In genomic region chr17:45287526-45288264, GRCh38 we compare ENCODE assay signal across 11 cellular contexts. TPM values are rescaled to one million over a fixed set of nuclear protein-coding genes. Genes with fewer than 3 reads are reported as not detected.
DNase-seq lines count a peak whose midpoint lies in the region; ATAC-seq, FAIRE-seq and TF ChIP-seq lines count a peak whose summit lies in the region.
"Had no signal": no experiment of that assay in that cellular context is flagged by ENCODE, and none has a peak within 500 bp of the region (broad histone marks: within the 10 kb centered on the region; RNA-seq: fewer than 3 reads in every experiment).

No MANE protein-coding gene starts in this region.

- TF ChIP-seq POLR2A in GM12891 (IDR thresholded peaks at IDR 0.05; ENCODE audit: low read depth, low read length), result 0 out of 2 replicates have a peak, but pooled peaks have one; percentile 20

- H3K9me3 ChIP-seq in BLaER1, result no peaks in the 10 kb centered on the region
- no peaks in the 10 kb centered on the region for H3K9me3 ChIP-seq in mesenchymal stem cell (ENCODE audit: control insufficient read depth, low read length)

- 84% methylated on average over 7 of the region's 7 CpGs for WGBS in mesenchymal stem cell

- H3K4me3 ChIP-seq in BLaER1 (no peak overlapping the region), mesenchymal stem cell (ENCODE audit: insufficient read depth in 1 of 2, low read depth in 1 of 2, low read length in 2 of 2) (peak overlapping the region in 1 of 2 experiments; percentile 6)

- no peak overlapping the region for H2BK5ac ChIP-seq in mesenchymal stem cell (ENCODE audit: low read depth, low read length, poor library complexity, severe bottlenecking)

- H4K91ac ChIP-seq in mesenchymal stem cell (ENCODE audit: low read length), result no peak overlapping the region

- H2BK12ac ChIP-seq in mesenchymal stem cell (ENCODE audit: low read length in 2 of 2), result no peak overlapping the region

- peak; percentile 31; the same call in 2 of the 3 replicates for ATAC-seq in SK-N-SH treated with all-trans-retinoic acid at 6 μM for 48 hours
- no peak for ATAC-seq in GM21526 (IDR thresholded peaks at IDR 0.05; ENCODE audit: low FRiP score, unreplicated experiment)

- peaks cover 23% of the 10 kb centered on the region for H4K20me1 ChIP-seq in BLaER1

- peaks cover 8% of the 10 kb centered on the region for H3K79me1 ChIP-seq in mesenchymal stem cell (replicated peaks; ENCODE audit: low read length, poor library complexity, severe bottlenecking)

- peaks cover 81% of the 10 kb centered on the region for H3K4me1 ChIP-seq in BLaER1
- peaks cover 53% of the 10 kb centered on the region for H3K4me1 ChIP-seq in mesenchymal stem cell (ENCODE audit: control insufficient read depth, insufficient read depth, low read depth, low read length)

- H3K14ac ChIP-seq in mesenchymal stem cell (ENCODE audit: low read length in 2 of 2), result no peak overlapping the region

- FAIRE-seq in GM12891 (lab: Jason Lieb, UNC), result no peak

- no peak overlapping the region for H2BK120ac ChIP-seq in mesenchymal stem cell (ENCODE audit: low read depth, low read length)

- H3K9ac ChIP-seq in BLaER1 (peak overlapping the region; percentile 9; the same call in 1 of the 2 replicates), mesenchymal stem cell (ENCODE audit: low read length) (no peak overlapping the region)

- peaks cover 67% of the 10 kb centered on the region for H3K36me3 ChIP-seq in BLaER1
- H3K36me3 ChIP-seq in mesenchymal stem cell (ENCODE audit: control insufficient read depth in 1 of 2, insufficient read depth in 2 of 2, low read depth in 1 of 2, low read length in 2 of 2), result peaks cover 73 to 85% of the 10 kb centered on the region in 2 experiments

- H3K4ac ChIP-seq in mesenchymal stem cell (ENCODE audit: low read depth in 1 of 2, low read length in 2 of 2), result no peak overlapping the region

- no peak overlapping the region for H2BK15ac ChIP-seq in mesenchymal stem cell (ENCODE audit: low read depth, poor library complexity, severe bottlenecking)

- H2AFZ ChIP-seq in mesenchymal stem cell (ENCODE audit: low read depth, low read length), result no peak overlapping the region

- DNase-seq in GM12891 (ENCODE audit: insufficient read length, low spot score) (no peak), mesenchymal stem cell (no peak), DMS153 treated with DMSO at 0.1 percent for 48 hours (lab: John Stamatoyannopoulos, UW; ENCODE audit: unreplicated experiment) (no peak)
- no peak for DNase-seq in central memory CD4-positive, alpha-beta T cell
- DNase-seq in stimulated activated CD4-positive, alpha-beta T cell treated with anti-CD3 and anti-CD28 coated beads, Interleukin-2, amount 100 ng/mL, for 48 hours, result no peak
- DNase-seq: activated CD8-positive, alpha-beta memory T cell treated with anti-CD3 and anti-CD28 coated beads, Interleukin-2, amount 50 U/mL, for 4 hours; brain microvascular endothelial cell; NCI-H748 treated with DMSO at 0.1 percent for 48 hours had no signal

- H3K23ac ChIP-seq in mesenchymal stem cell (ENCODE audit: low read length in 2 of 2), result no peak overlapping the region

- no peak overlapping the region for H4K8ac ChIP-seq in mesenchymal stem cell (ENCODE audit: low read length)

- H3K18ac ChIP-seq in mesenchymal stem cell (ENCODE audit: low read depth in 1 of 2, low read length in 2 of 2), result no peak overlapping the region

- H3K27me3 ChIP-seq in BLaER1 (no peaks in the 10 kb centered on the region), mesenchymal stem cell (ENCODE audit: control insufficient read depth in 1 of 2, insufficient read depth in 1 of 2, low read length in 2 of 2) (no peaks in the 10 kb centered on the region)
- H3K27me3 ChIP-seq: brain microvascular endothelial cell had no signal

- no peak overlapping the region for H2AK5ac ChIP-seq in mesenchymal stem cell (ENCODE audit: low read length, severe bottlenecking)

- H3K4me2 ChIP-seq in BLaER1 (peak overlapping the region; percentile 92), mesenchymal stem cell (ENCODE audit: low read length, poor library complexity, severe bottlenecking) (no peak overlapping the region)

- H3K27ac ChIP-seq in BLaER1, result peak overlapping the region; percentile 90
- peak overlapping the region; percentile 41 for H3K27ac ChIP-seq in mesenchymal stem cell (ENCODE audit: low read length, poor library complexity, severe bottlenecking)
- H3K27ac ChIP-seq: brain microvascular endothelial cell had no signal

TF ChIP-seq in GM12891, 5 proteins besides CTCF, POLR2A, EP300 and RAD21:
- TF ChIP-seq TAF1 (IDR thresholded peaks at IDR 0.05; ENCODE audit: low read depth, low read length) (no peak), POLR2AphosphoS5 (IDR thresholded peaks at IDR 0.05; ENCODE audit: low read depth, low read length) (no peak), POU2F2 (IDR thresholded peaks at IDR 0.05; ENCODE audit: low read depth, low read length) (no peak), SPI1 (IDR thresholded peaks at IDR 0.05; ENCODE audit: low read depth, low read length) (no peak), PAX5 (IDR thresholded peaks at IDR 0.05; ENCODE audit: insufficient read depth, low read length, severe bottlenecking) (no peak)

TF ChIP-seq in SK-N-SH treated with all-trans-retinoic acid at 6 μM for 48 hours, 23 proteins besides CTCF, POLR2A, EP300 and RAD21:
- TF ChIP-seq TCF4 (CRISPR knock-in tag; IDR thresholded peaks at IDR 0.05; ENCODE audit: borderline replicate concordance) (peak; percentile 63; the same call in 1 of the 2 replicates), CSDC2 (CRISPR knock-in tag; IDR thresholded peaks at IDR 0.05) (no peak), TSHZ2 (CRISPR knock-in tag; IDR thresholded peaks at IDR 0.05) (peak; percentile 64)

RNA-seq across cellular contexts. Expression of gene SPATA32, which starts 25.8 kb away (rescaled TPM):
- 0.35 TPM for polyA plus RNA-seq in GM12891 (2012; ENCODE audit: low read depth, missing spikeins)
- not detected for polyA plus RNA-seq in mesenchymal stem cell (2013, experiment 1 of 2)
- polyA plus RNA-seq in mesenchymal stem cell (2013, experiment 2 of 2), result not detected

RNA-seq across cellular contexts. Expression of gene MAP3K14, which starts 29.1 kb away (rescaled TPM):
- 12.4 TPM for polyA plus RNA-seq in GM12891 (2012; ENCODE audit: low read depth, missing spikeins)
- 1.1 TPM for polyA plus RNA-seq in mesenchymal stem cell (2013, experiment 1 of 2)
- polyA plus RNA-seq in mesenchymal stem cell (2013, experiment 2 of 2), result 1.4 TPM
